ENCODE assay signal across 8 cellular contexts in the genomic region with DNA sequence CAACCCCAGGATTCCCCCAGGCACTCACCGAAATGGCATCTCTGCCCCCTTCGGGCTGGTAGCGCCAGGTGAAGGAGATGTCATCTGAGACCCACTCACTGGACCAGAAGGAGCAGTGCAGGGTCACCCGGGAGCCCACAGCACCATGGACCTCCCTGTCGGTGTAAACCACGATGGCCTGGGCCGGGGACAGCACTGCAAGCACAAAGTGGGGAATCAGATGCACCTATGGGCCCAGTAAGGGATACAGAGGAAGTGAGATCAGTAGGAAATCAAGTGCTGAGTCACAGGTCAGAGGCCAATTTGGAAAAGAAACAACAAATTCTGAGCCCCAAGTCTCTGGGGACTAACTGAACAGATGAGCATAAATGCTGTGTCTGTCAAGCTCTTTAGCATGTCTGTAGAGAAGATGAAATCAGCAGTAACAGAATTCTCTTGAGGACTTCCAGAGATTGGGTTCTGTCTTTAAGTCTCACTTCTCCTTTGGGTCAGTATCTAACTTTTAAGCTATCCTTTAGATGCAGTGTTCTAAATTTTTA. TPM values are rescaled to one million over a fixed set of nuclear protein-coding genes. Genes with fewer than 3 reads are reported as not detected.
DNase-seq lines count a peak whose midpoint lies in the region; ATAC-seq and TF ChIP-seq lines count a peak whose summit lies in the region.

No MANE protein-coding gene starts in this region.

- TF ChIP-seq CTCF in MCF 10A (IDR thresholded peaks at IDR 0.05; ENCODE audit: unreplicated experiment), result no peak

- intact Hi-C loops in MCF 10A (cut with micrococcal nuclease), result no loop called here
- intact Hi-C loops in left colon (cut with DNase I, micrococcal nuclease), result no loop called here

- POLR2A ChIA-PET in MCF 10A (lab: Yijun Ruan, JAX), result interaction anchor here (0.6 kb wide), 1 partner anchor 17 kb away, joined by 3 read pairs; no protein-coding TSS in a partner anchor

- ATAC-seq in natural killer cell treated with Interleukin-12 subunit alpha and Interleukin-12 subunit beta and Interleukin-15 and Interleukin-18, amount 100 ng/mL, for 72 hours, result no peak
- ATAC-seq in GM18502 (IDR thresholded peaks at IDR 0.05; ENCODE audit: poor library complexity, unreplicated experiment) (no peak), left colon (no peak)

- H3K36me3 Mint-ChIP-seq in MCF 10A (ENCODE audit: insufficient read depth, unreplicated experiment), result no peaks in the 10 kb centered on the region
- no peaks in the 10 kb centered on the region for H3K36me3 Mint-ChIP-seq in natural killer cell treated with Interleukin-12 subunit alpha and Interleukin-12 subunit beta and Interleukin-15 and Interleukin-18, amount 100 ng/mL, for 72 hours

- DNase-seq in ELR (ENCODE audit: low read depth) (peak; percentile 65), M059J (ENCODE audit: low read depth) (peak; percentile 50), MCF 10A (ENCODE audit: unreplicated experiment) (peak; percentile 35), NCI-H2107 (lab: John Stamatoyannopoulos, UW) (no peak), left colon (no peak)
- DNase-seq in natural killer cell treated with Interleukin-12 subunit alpha and Interleukin-12 subunit beta and Interleukin-15 and Interleukin-18, amount 100 ng/mL, for 72 hours (ENCODE audit: low spot score), result no peak
- no peak for DNase-seq in stimulated activated CD4-positive, alpha-beta T cell treated with anti-CD3 and anti-CD28 coated beads, Interleukin-1b, Interleukin-23, amount 100 ng/mL, for 48 hours

- peaks cover 12% of the 10 kb centered on the region for H3K4me1 Mint-ChIP-seq in MCF 10A (ENCODE audit: insufficient read depth, unreplicated experiment)
- H3K4me1 Mint-ChIP-seq in natural killer cell treated with Interleukin-12 subunit alpha and Interleukin-12 subunit beta and Interleukin-15 and Interleukin-18, amount 100 ng/mL, for 72 hours (ENCODE audit: low read depth in 2 of 2), result peaks cover 29 to 34% of the 10 kb centered on the region in 2 donors

- no TSS peak for BruUV-seq in MCF 10A (replicated peaks; lab: Mats Ljungman, UMichigan)

- H3K9me3 Mint-ChIP-seq in MCF 10A (ENCODE audit: unreplicated experiment), result no peaks in the 10 kb centered on the region
- H3K9me3 Mint-ChIP-seq in natural killer cell treated with Interleukin-12 subunit alpha and Interleukin-12 subunit beta and Interleukin-15 and Interleukin-18, amount 100 ng/mL, for 72 hours, result no peaks in the 10 kb centered on the region

- no peaks in the 10 kb centered on the region for H3K27me3 Mint-ChIP-seq in MCF 10A (ENCODE audit: insufficient read depth, unreplicated experiment)
- no peaks in the 10 kb centered on the region for H3K27me3 Mint-ChIP-seq in natural killer cell treated with Interleukin-12 subunit alpha and Interleukin-12 subunit beta and Interleukin-15 and Interleukin-18, amount 100 ng/mL, for 72 hours

- H3K4me3 Mint-ChIP-seq in MCF 10A (ENCODE audit: unreplicated experiment), result no peak overlapping the region
- peak overlapping the region; percentile 99 for H3K4me3 Mint-ChIP-seq in natural killer cell treated with Interleukin-12 subunit alpha and Interleukin-12 subunit beta and Interleukin-15 and Interleukin-18, amount 100 ng/mL, for 72 hours

- CTCF ChIA-PET in MCF 10A (lab: Yijun Ruan, JAX), result interaction anchor here (0.6 to 7.7 kb wide), 7 partner anchors 15 to 114 kb away, joined by 3 to 89 read pairs (median 4); partner anchors contain the start of gene TOMM40L

- H3K27ac Mint-ChIP-seq in MCF 10A (ENCODE audit: low read depth, unreplicated experiment), result no peak overlapping the region
- H3K27ac Mint-ChIP-seq in natural killer cell treated with Interleukin-12 subunit alpha and Interleukin-12 subunit beta and Interleukin-15 and Interleukin-18, amount 100 ng/mL, for 72 hours, result peak overlapping the region; percentile 17 to 96

RNA-seq across cellular contexts. Expression of gene MPZ, which starts 2.5 kb away (rescaled TPM):
- 0.62 and 0.89 TPM in 2 replicates for total RNA-seq in M059J (2014; rRNA removed; shearing (Covaris generic))
- total RNA-seq in MCF 10A (2022), result 0.29 and 0.37 TPM in 2 replicates
- total RNA-seq in natural killer cell treated with Interleukin-12 subunit alpha and Interleukin-12 subunit beta and Interleukin-15 and Interleukin-18, amount 100 ng/mL, for 72 hours, result 1 to 10 TPM; 4.4 to 6.6 TPM
- total RNA-seq in left colon, result 1 to 10 TPM; 1.3 to 5.0 TPM

RNA-seq across cellular contexts. Expression of gene SDHC, which starts 6.9 kb away (rescaled TPM):
- 19.2 and 44.2 TPM in 2 replicates for total RNA-seq in M059J (2014; rRNA removed; shearing (Covaris generic))
- total RNA-seq in MCF 10A (2022) (204 and 224 TPM in 2 replicates), left colon (100 to 1,000 TPM; 264 to 266 TPM)
- 100 to 1,000 TPM; 127 to 183 TPM for total RNA-seq in natural killer cell treated with Interleukin-12 subunit alpha and Interleukin-12 subunit beta and Interleukin-15 and Interleukin-18, amount 100 ng/mL, for 72 hours

RNA-seq across cellular contexts. Expression of gene PCP4L1, which starts 48.8 kb away (rescaled TPM):
- not detected in 2 replicates for total RNA-seq in M059J (2014; rRNA removed; shearing (Covaris generic))
- total RNA-seq in MCF 10A (2022) (not detected in 2 replicates), left colon (1 to 10 TPM in 1 of 2 donors, not detected in 1; 2.6 TPM)
- under 1 TPM in 1 of 2 donors, not detected in 1; 0.31 TPM for total RNA-seq in natural killer cell treated with Interleukin-12 subunit alpha and Interleukin-12 subunit beta and Interleukin-15 and Interleukin-18, amount 100 ng/mL, for 72 hours

Comparison
In these comparisons a context has a peak if more than half of its experiments do, and no peak if none do; other contexts are left out.
1. DNase-seq: peak in ELR (single experiment), M059J (single experiment) and MCF 10A (single experiment); none in natural killer cell treated with Interleukin-12 subunit alpha and Interleukin-12 subunit beta and Interleukin-15 and Interleukin-18, amount 100 ng/mL, for 72 hours (single experiment), NCI-H2107 (single experiment), stimulated activated CD4-positive, alpha-beta T cell treated with anti-CD3 and anti-CD28 coated beads, Interleukin-1b, Interleukin-23, amount 100 ng/mL, for 48 hours (single experiment) and left colon (0 of 2).